In the genomic region with DNA sequence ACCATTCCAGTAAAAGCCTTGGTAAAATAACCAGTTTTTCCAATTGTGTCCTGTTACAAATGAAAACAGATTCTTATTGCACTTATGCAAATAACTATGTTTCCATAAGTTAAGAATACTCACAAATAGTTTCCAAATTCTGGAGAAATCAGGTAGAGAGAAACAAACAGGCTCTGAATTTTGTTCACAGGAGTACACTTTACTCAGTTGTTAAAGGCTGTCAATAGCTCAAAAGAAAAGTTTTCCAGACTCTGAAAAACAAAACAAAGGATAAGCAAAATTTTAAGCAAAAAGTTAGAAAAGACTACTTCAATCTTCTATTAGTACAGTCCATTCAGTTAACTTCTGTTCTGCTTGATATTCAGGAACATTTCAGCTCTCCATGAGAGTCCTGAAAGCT, we compare ENCODE assay signal across 34 cellular contexts. TPM values are rescaled to one million over a fixed set of nuclear protein-coding genes. Genes with fewer than 3 reads are reported as not detected.
"Had no signal": no experiment of that assay in that cellular context is flagged by ENCODE, and none has a peak within 500 bp of the region (broad histone marks: within the 10 kb centered on the region; RNA-seq: fewer than 3 reads in every experiment).

No MANE protein-coding gene starts in this region.

- H3K4me3 ChIP-seq: breast epithelium, cardiac muscle cell, colonic mucosa, gastroesophageal sphincter, heart right ventricle, hepatocyte had no signal

- H3K4me2 ChIP-seq: hepatocyte had no signal

- H3K36me3 ChIP-seq: breast epithelium, cardiac muscle cell, colonic mucosa, gastroesophageal sphincter, heart right ventricle, WERI-Rb-1 had no signal

- H3K4me3 Mint-ChIP-seq: activated B cell treated with CpG ODN at 0.5 μM for 24 hours; activated CD4-positive, alpha-beta memory T cell treated with anti-CD3 and anti-CD28 coated beads for 36 hours; activated CD4-positive, alpha-beta T cell treated with anti-CD3 and anti-CD28 coated beads, Interleukin-2, amount 10 ng/mL, durations not matched to agents 24 days and 14 days; activated naive CD8-positive, alpha-beta T cell; activated T-cell treated with anti-CD3 and anti-CD28 coated beads, Interleukin-2, amount 50 U/mL, for 24 hours; activated T-cell treated with anti-CD3 and anti-CD28 coated beads, Interleukin-2, amount 50 U/mL, for 72 hours; brain; endodermal cell; T-helper 17 cell; T-helper 2 cell treated with Interferon-gamma antibody and Interleukin-4, amounts not matched to agents 5 μg/mL and 100 μg/mL, for 36 hours had no signal

- H3K36me3 Mint-ChIP-seq: brain had no signal

- H3K79me2 ChIP-seq: hepatocyte had no signal

- H3K27me3 ChIP-seq: breast epithelium, cardiac muscle cell, colonic mucosa, gastroesophageal sphincter, heart right ventricle, hepatocyte had no signal

- H3K27ac Mint-ChIP-seq: activated B cell treated with CpG ODN at 0.5 μM for 24 hours; activated CD4-positive, alpha-beta memory T cell treated with anti-CD3 and anti-CD28 coated beads for 36 hours; activated CD4-positive, alpha-beta T cell treated with anti-CD3 and anti-CD28 coated beads, Interleukin-2, amount 10 ng/mL, durations not matched to agents 24 days and 14 days; activated naive CD8-positive, alpha-beta T cell; activated T-cell treated with anti-CD3 and anti-CD28 coated beads, Interleukin-2, amount 50 U/mL, for 24 hours; activated T-cell treated with anti-CD3 and anti-CD28 coated beads, Interleukin-2, amount 50 U/mL, for 72 hours; brain; endodermal cell; T-helper 17 cell; T-helper 2 cell treated with Interferon-gamma antibody and Interleukin-4, amounts not matched to agents 5 μg/mL and 100 μg/mL, for 36 hours had no signal

- H3K4me1 ChIP-seq: breast epithelium, colonic mucosa, gastroesophageal sphincter, heart right ventricle had no signal

- H3K9me3 ChIP-seq: colonic mucosa had no signal

- DNase-seq: activated B cell treated with CpG ODN at 0.5 μM for 24 hours; activated CD4-positive, alpha-beta memory T cell treated with anti-CD3 and anti-CD28 coated beads for 36 hours; activated CD4-positive, alpha-beta T cell treated with anti-CD3 and anti-CD28 coated beads, Interleukin-2, amount 10 ng/mL, durations not matched to agents 24 days and 14 days; activated CD8-positive, alpha-beta memory T cell treated with anti-CD3 and anti-CD28 coated beads, Interleukin-2, amount 50 U/mL, for 48 hours; activated effector memory CD4-positive, alpha-beta T cell treated with Interleukin-2 at 50 U/mL for 16 hours; activated gamma-delta T cell treated with Interleukin-2 at 50 U/mL for 16 hours; activated naive CD4-positive, alpha-beta T cell treated with anti-CD3 and anti-CD28 coated beads, Interleukin-2, amount 50 U/mL, for 16 hours; activated naive CD4-positive, alpha-beta T cell treated with Interleukin-2 at 50 U/mL for 16 hours; activated T-cell treated with anti-CD3 and anti-CD28 coated beads for 4 hours; activated T-cell treated with anti-CD3 and anti-CD28 coated beads, Interleukin-2, amount 50 U/mL, for 24 hours; activated T-cell treated with anti-CD3 and anti-CD28 coated beads, Interleukin-2, amount 50 U/mL, for 72 hours; amygdala; aorta; central memory CD4-positive, alpha-beta T cell; cerebellar nuclear complex; colonic mucosa; effector CD8-positive, alpha-beta T cell; endodermal cell; foreskin melanocyte; heart right ventricle; T-helper 1 cell; T-helper 17 cell; T1000; WERI-Rb-1 had no signal

- H2AFZ ChIP-seq: hepatocyte had no signal

- ATAC-seq: activated CD4-positive, CD25-positive, alpha-beta regulatory T cell treated with anti-CD3 and anti-CD28 coated beads, Interleukin-2, amount 50 U/mL, for 24 hours; activated T-cell treated with anti-CD3 and anti-CD28 coated beads, Interleukin-2, amount 50 U/mL, for 72 hours; esophagus mucosa; gastroesophageal sphincter; heart right ventricle; T-helper 17 cell had no signal

- H3K4me1 Mint-ChIP-seq: activated CD4-positive, alpha-beta T cell treated with anti-CD3 and anti-CD28 coated beads, Interleukin-2, amount 10 ng/mL, durations not matched to agents 24 days and 14 days; brain; endodermal cell had no signal

- H3K27ac ChIP-seq: breast epithelium, cardiac muscle cell, colonic mucosa, gastroesophageal sphincter, heart right ventricle, hepatocyte, WERI-Rb-1 had no signal

- H3K27me3 Mint-ChIP-seq: activated B cell treated with CpG ODN at 0.5 μM for 24 hours; activated CD4-positive, alpha-beta T cell treated with anti-CD3 and anti-CD28 coated beads, Interleukin-2, amount 10 ng/mL, durations not matched to agents 24 days and 14 days had no signal

RNA-seq across cellular contexts. Expression of a gene that starts 32.8 kb away (rescaled TPM):
- total RNA-seq: activated B cell treated with CpG ODN at 0.5 μM for 24 hours; activated CD4-positive, alpha-beta T cell treated with anti-CD3 and anti-CD28 coated beads, Interleukin-2, amount 10 ng/mL, durations not matched to agents 24 days and 14 days; cardiac muscle cell; dermis microvascular lymphatic vessel endothelial cell had no signal
- polyA plus RNA-seq: cardiac muscle cell had no signal
